In genomic region chr1:66758247-66758755, GRCh38 we compare ENCODE assay signal across 9 cellular contexts. TPM values are rescaled to one million over a fixed set of nuclear protein-coding genes. Genes with fewer than 3 reads are reported as not detected.
DNase-seq lines count a peak whose midpoint lies in the region; ATAC-seq and TF ChIP-seq lines count a peak whose summit lies in the region.
"Had no signal": no experiment of that assay in that cellular context is flagged by ENCODE, and none has a peak within 500 bp of the region (broad histone marks: within the 10 kb centered on the region; RNA-seq: fewer than 3 reads in every experiment).

No MANE protein-coding gene starts in this region.

- no peak overlapping the region for H3K4me3 ChIP-seq in GM23338
- no peak overlapping the region for H3K4me3 ChIP-seq in Peyer's patch

- no peak overlapping the region for H2AFZ ChIP-seq in GM23338

- H3K9me3 ChIP-seq in Peyer's patch = no peaks in the 10 kb centered on the region
- H3K9me3 ChIP-seq: neutrophil had no signal

- H3K27ac ChIP-seq in GM23338 (ENCODE audit: low read depth) (no peak overlapping the region), Peyer's patch (no peak overlapping the region)
- H3K27ac ChIP-seq: neutrophil had no signal

- no peaks in the 10 kb centered on the region for H3K9me2 ChIP-seq in GM23338 (ENCODE audit: insufficient read depth)

- H3K36me3 Mint-ChIP-seq in type B pancreatic cell (no peaks in the 10 kb centered on the region), GM23338 (ENCODE audit: low read depth) (no peaks in the 10 kb centered on the region)

- H3K4me3 Mint-ChIP-seq in type B pancreatic cell (no peak overlapping the region), GM23338 (no peak overlapping the region)

- no peaks in the 10 kb centered on the region for H3K9me3 Mint-ChIP-seq in type B pancreatic cell
- no peaks in the 10 kb centered on the region for H3K9me3 Mint-ChIP-seq in GM23338

- DNase-seq in NCI-H510A (lab: John Stamatoyannopoulos, UW) (peak; percentile 9), lung microvascular endothelial cell (ENCODE audit: low read depth in 2 of 2) (peak; percentile 37 to 53), SW 1271 (lab: John Stamatoyannopoulos, UW) (no peak), type B pancreatic cell (ENCODE audit: extremely low spot score, unreplicated experiment) (no peak), GM23338 (ENCODE audit: low spot score) (no peak), Peyer's patch (no peak)

- H3K36me3 ChIP-seq in GM23338 (ENCODE audit: insufficient read depth) (no peaks in the 10 kb centered on the region), Peyer's patch (no peaks in the 10 kb centered on the region)
- H3K36me3 ChIP-seq: neutrophil had no signal

- H3F3A ChIP-seq in GM23338 (replicated peaks; ENCODE audit: low read depth) = no peaks in the 10 kb centered on the region

- ATAC-seq in GM19025 (IDR thresholded peaks at IDR 0.05; ENCODE audit: low read depth, unreplicated experiment) (peak; percentile 99), HG02938 (IDR thresholded peaks at IDR 0.05; ENCODE audit: unreplicated experiment) (peak; percentile 100), GM23338 (no peak)

- H3K4me1 ChIP-seq in GM23338 (ENCODE audit: insufficient read depth) = no peaks in the 10 kb centered on the region
- H3K4me1 ChIP-seq in Peyer's patch = no peaks in the 10 kb centered on the region

- H3K4me1 Mint-ChIP-seq in type B pancreatic cell (ENCODE audit: unreplicated experiment) (peaks cover 5% of the 10 kb centered on the region), GM23338 (no peaks in the 10 kb centered on the region)

- TF ChIP-seq CTCF in type B pancreatic cell (conservative IDR thresholded peaks at IDR 0.05) = no peak
- TF ChIP-seq CTCF in GM23338 (conservative IDR thresholded peaks at IDR 0.05; ENCODE audit: low read depth in 2 of 2) = no peak
- no peak for TF ChIP-seq CTCF in Peyer's patch (IDR thresholded peaks at IDR 0.05)

- no peak for TF ChIP-seq POLR2A in Peyer's patch (IDR thresholded peaks at IDR 0.05)

- H3K27me3 Mint-ChIP-seq in type B pancreatic cell (peaks cover 13% of the 10 kb centered on the region), GM23338 (ENCODE audit: insufficient read depth, low read depth, poor library complexity) (no peaks in the 10 kb centered on the region)

- H3K4me2 ChIP-seq in GM23338 = no peak overlapping the region

- H4K20me1 ChIP-seq in GM23338 (replicated peaks; ENCODE audit: insufficient read depth) = no peaks in the 10 kb centered on the region

- H3K27me3 ChIP-seq in GM23338 (ENCODE audit: insufficient read depth) (peaks cover 1% of the 10 kb centered on the region), Peyer's patch (no peaks in the 10 kb centered on the region)
- H3K27me3 ChIP-seq: neutrophil had no signal

- H3K79me2 ChIP-seq in GM23338 (replicated peaks; ENCODE audit: insufficient read depth) = no peaks in the 10 kb centered on the region

- no peak overlapping the region for H3K27ac Mint-ChIP-seq in type B pancreatic cell
- H3K27ac Mint-ChIP-seq in GM23338 = no peak overlapping the region

TF ChIP-seq in GM23338, 12 proteins besides CTCF, POLR2A, EP300 and RAD21 (continues in another document):
- TF ChIP-seq EZH2phosphoT487 (IDR thresholded peaks at IDR 0.05; ENCODE audit: unreplicated experiment) (no peak), NANOG (IDR thresholded peaks at IDR 0.05; ENCODE audit: borderline replicate concordance) (no peak), ZNF462 (CRISPR knock-in tag; IDR thresholded peaks at IDR 0.05) (no peak), REST (IDR thresholded peaks at IDR 0.05; ENCODE audit: unreplicated experiment) (no peak), JUNB (IDR thresholded peaks at IDR 0.05; ENCODE audit: unreplicated experiment) (no peak)

RNA-seq across cellular contexts. Expression of gene DYNLT5, which starts 6.0 kb away (rescaled TPM):
- total RNA-seq in lung microvascular endothelial cell (0.22 and 0.40 TPM in 2 replicates), type B pancreatic cell (ENCODE audit: low replicate concordance) (4.1 TPM in 1 of 2 replicates, not detected in the other), Peyer's patch (1 to 10 TPM in 1 of 4 donors, under 1 TPM in 1, not detected in 2; 0.88 to 4.1 TPM)
- 2.6 and 2.8 TPM in 2 replicates for total RNA-seq in GM23338 (2014; rRNA removed; shearing (Covaris generic))
- polyA plus RNA-seq in GM23338 (2016; fragmentation: Nextera tagmentation; extraction: Ambion mirVana) = 0.95 and 1.3 TPM in 2 replicates

RNA-seq across cellular contexts. Expression of gene INSL5, which starts 42.8 kb away (rescaled TPM):
- total RNA-seq in lung microvascular endothelial cell = not detected in 2 replicates
- not detected in 2 replicates for total RNA-seq in type B pancreatic cell (ENCODE audit: low replicate concordance)
- total RNA-seq in GM23338 (2014; rRNA removed; shearing (Covaris generic)) = not detected in 2 replicates
- not detected in 2 replicates for polyA plus RNA-seq in GM23338 (2016; fragmentation: Nextera tagmentation; extraction: Ambion mirVana)
- total RNA-seq in Peyer's patch = not detected

Comparison
In these comparisons a context has a peak if more than half of its experiments do, and no peak if none do; other contexts are left out.
1. DNase-seq: peak in NCI-H510A (single experiment) and lung microvascular endothelial cell (2 of 2); none in SW 1271 (0 of 2), type B pancreatic cell (single experiment), GM23338 (single experiment) and Peyer's patch (0 of 3).